In the genomic region with DNA sequence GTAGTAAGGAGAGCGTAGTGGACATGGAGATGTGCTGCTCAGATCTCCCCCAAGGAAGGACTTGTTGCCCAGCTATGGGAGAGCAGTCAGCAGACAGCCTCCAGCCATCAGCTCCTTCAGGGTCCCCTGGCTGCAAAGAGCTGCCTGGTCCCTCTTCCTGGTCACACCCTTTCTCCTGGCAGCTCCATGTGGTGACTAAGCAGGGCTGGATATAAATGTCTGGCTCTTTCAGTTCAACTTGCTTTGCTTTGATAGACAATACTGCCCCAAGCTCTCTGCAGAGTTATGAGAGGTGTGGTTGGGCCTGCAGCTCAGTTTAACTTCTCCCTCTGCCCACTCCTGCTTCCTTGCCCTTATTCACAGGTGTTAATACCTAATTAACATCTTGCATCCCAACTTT, we compare ENCODE assay signal across 8 cellular contexts.
A peak's percentile ranks its signal among the peaks of the same experiment; 100 is the strongest.
DNase-seq lines count a peak whose midpoint lies in the region; ATAC-seq and TF ChIP-seq lines count a peak whose summit lies in the region.

No MANE protein-coding gene starts in this region.

- H3K27me3 ChIP-seq in gastrocnemius medialis = no peaks in the 10 kb centered on the region
- H3K27me3 ChIP-seq in esophagus muscularis mucosa = no peaks in the 10 kb centered on the region
- H3K27me3 ChIP-seq in HAP-1 (ENCODE audit: low read depth) = no peaks in the 10 kb centered on the region

- no peak for TF ChIP-seq POLR2A in gastrocnemius medialis (IDR thresholded peaks at IDR 0.05)
- no peak for TF ChIP-seq POLR2A in esophagus muscularis mucosa (IDR thresholded peaks at IDR 0.05; ENCODE audit: low read depth)

- ATAC-seq in gastrocnemius medialis (peak; percentile 85 to 94), HG02798 (IDR thresholded peaks at IDR 0.05; ENCODE audit: poor library complexity, unreplicated experiment) (no peak)

- H3K4me3 ChIP-seq in gastrocnemius medialis (no peak overlapping the region), esophagus muscularis mucosa (no peak overlapping the region), HAP-1 (no peak overlapping the region)

- peaks cover 10 to 19% of the 10 kb centered on the region in 2 donors for H3K4me1 ChIP-seq in gastrocnemius medialis
- H3K4me1 ChIP-seq in esophagus muscularis mucosa = peaks cover 12 to 31% (median 26%) of the 10 kb centered on the region in 4 donors
- H3K4me1 ChIP-seq in HAP-1 = no peaks in the 10 kb centered on the region

- intact Hi-C loops in gastrocnemius medialis (cut with DNase I; ENCODE audit: low total_unique reads) = loop anchor here (1.0 kb wide), 1 partner anchor 76 kb away; the partner anchor contains the start of gene IER3
- intact Hi-C loops in esophagus muscularis mucosa (cut with DNase I) = loop anchor here (5.0 kb wide), 1 partner anchor 78 kb away; the partner anchor contains the start of genes FLOT1 and IER3

- in situ Hi-C loops in gastrocnemius medialis (cut with MboI; ENCODE audit: low sequenced_read_pairs in 4 of 4) = loop anchor here (10.0 kb wide), 5 partner anchors 55 to 265 kb away; partner anchors contain the start of genes FLOT1 (in 1 of the 4), IER3 (in 1 of the 4) and PPP1R18 (in 1 of the 4)
- in situ Hi-C loops in HAP-1 (cut with MboI; ENCODE audit: low sequenced_read_pairs) = no loop called here

- TF ChIP-seq EP300 in esophagus muscularis mucosa (IDR thresholded peaks at IDR 0.05) = no peak

- DNase-seq in GM03348 (ENCODE audit: low spot score) = peak; percentile 78
- peak; percentile 18 for DNase-seq in T1000 (lab: John Stamatoyannopoulos, UW)
- peak; percentile 40 for DNase-seq in foreskin melanocyte
- DNase-seq in gastrocnemius medialis = peak in 1 of 2 donors; percentile 70
- DNase-seq in NCI-H1694 (lab: John Stamatoyannopoulos, UW) = no peak
- DNase-seq in esophagus muscularis mucosa (ENCODE audit: extremely low spot score) = no peak
- no peak for DNase-seq in HAP-1 (ENCODE audit: low spot score in 2 of 2)

- H3K9me3 ChIP-seq in gastrocnemius medialis (no peaks in the 10 kb centered on the region), esophagus muscularis mucosa (no peaks in the 10 kb centered on the region), HAP-1 (no peaks in the 10 kb centered on the region)

- TF ChIP-seq CTCF in gastrocnemius medialis (IDR thresholded peaks at IDR 0.05 in 4 of 5, conservative IDR thresholded peaks at IDR 0.05 in 1 of 5) (peak in 1 of 5 experiments; percentile 9), esophagus muscularis mucosa (IDR thresholded peaks at IDR 0.05) (no peak)

- H3K36me3 ChIP-seq in gastrocnemius medialis = no peaks in the 10 kb centered on the region
- H3K36me3 ChIP-seq in esophagus muscularis mucosa = no peaks in the 10 kb centered on the region
- no peaks in the 10 kb centered on the region for H3K36me3 ChIP-seq in HAP-1 (replicated peaks)

- 100% methylated on average over 1 of the region's 1 CpG for WGBS in esophagus muscularis mucosa

- peak overlapping the region; percentile 10 to 58 (median 38) for H3K27ac ChIP-seq in gastrocnemius medialis
- no peak overlapping the region for H3K27ac ChIP-seq in esophagus muscularis mucosa (replicated peaks in 1 of 4)

Comparison
In these comparisons a context has a peak if more than half of its experiments do, and no peak if none do; other contexts are left out.
1. DNase-seq: peak in GM03348 (single experiment), T1000 (single experiment) and foreskin melanocyte (single experiment); none in NCI-H1694 (single experiment), esophagus muscularis mucosa (single experiment) and HAP-1 (0 of 2).
2. H3K27ac ChIP-seq: peak in gastrocnemius medialis (4 of 4); none in esophagus muscularis mucosa (0 of 4).